21 cellular contexts compared by ENCODE assay signal in genomic region chr22:47456031-47456430, GRCh38.
DNase-seq lines count a peak whose midpoint lies in the region; ATAC-seq and TF ChIP-seq lines count a peak whose summit lies in the region.
"Had no signal": no experiment of that assay in that cellular context is flagged by ENCODE, and none has a peak within 500 bp of the region (broad histone marks: within the 10 kb centered on the region; RNA-seq: fewer than 3 reads in every experiment).

No MANE protein-coding gene starts in this region.

- intact Hi-C loops in esophagus muscularis mucosa (cut with DNase I) (no loop called here), posterior vena cava (cut with DNase I) (no loop called here), left cardiac atrium (cut with DNase I) (no loop called here)

- DNase-seq in esophagus muscularis mucosa (ENCODE audit: extremely low spot score) (peak; percentile 79), mesenteric fat pad (ENCODE audit: low spot score) (peak; percentile 73), posterior vena cava (ENCODE audit: low spot score) (peak; percentile 68), left cardiac atrium (no peak)
- DNase-seq: AML-193; Caco-2; Calu3; CD4-positive, alpha-beta T cell; CD8-positive, alpha-beta T cell; DMS153; DMS53; DMS79; DND-41; EL; GDM1 had no signal

- no peak for TF ChIP-seq POLR2A in esophagus muscularis mucosa (IDR thresholded peaks at IDR 0.05; ENCODE audit: low read depth)

- no peak for TF ChIP-seq EP300 in esophagus muscularis mucosa (IDR thresholded peaks at IDR 0.05)

- H3K4me3 ChIP-seq in esophagus muscularis mucosa = no peak overlapping the region
- H3K4me3 ChIP-seq: A549; BLaER1 treated with 17β-estradiol and CSF1 and Interleukin-3, amounts not matched to agents 10 nM and 100 nM; GM12878 had no signal

- no peak for TF ChIP-seq CTCF in esophagus muscularis mucosa (IDR thresholded peaks at IDR 0.05)

- no peaks in the 10 kb centered on the region for H3K4me1 ChIP-seq in esophagus muscularis mucosa
- H3K4me1 ChIP-seq: A549; BLaER1 treated with 17β-estradiol and CSF1 and Interleukin-3, amounts not matched to agents 10 nM and 100 nM; Caco-2 had no signal

- no peaks in the 10 kb centered on the region for H3K36me3 ChIP-seq in esophagus muscularis mucosa
- H3K36me3 ChIP-seq: BLaER1 treated with 17β-estradiol and CSF1 and Interleukin-3, amounts not matched to agents 10 nM and 100 nM had no signal

- ATAC-seq in GM21786 (IDR thresholded peaks at IDR 0.05; ENCODE audit: unreplicated experiment) (no peak), left cardiac atrium (no peak)
- ATAC-seq: A549; CD8-positive, alpha-beta T cell; GM12878 had no signal

- 94% methylated on average over 7 of the region's 11 CpGs for WGBS in esophagus muscularis mucosa

- H3K9me3 ChIP-seq in esophagus muscularis mucosa = peaks cover 0 to 16% (median 14%) of the 10 kb centered on the region in 4 donors
- H3K9me3 ChIP-seq: Caco-2 had no signal

- no peak overlapping the region for H3K27ac ChIP-seq in esophagus muscularis mucosa (replicated peaks in 1 of 4)
- H3K27ac ChIP-seq: 22Rv1; A549; BLaER1 treated with 17β-estradiol and CSF1 and Interleukin-3, amounts not matched to agents 10 nM and 100 nM; C4-2B had no signal

- peaks cover 0 to 16% (median 0%) of the 10 kb centered on the region in 4 donors for H3K27me3 ChIP-seq in esophagus muscularis mucosa
- H3K27me3 ChIP-seq: BLaER1 treated with 17β-estradiol and CSF1 and Interleukin-3, amounts not matched to agents 10 nM and 100 nM had no signal
